In genomic region chr6:38443750-38444149, GRCh38 we compare ENCODE assay signal across 1 cellular context.
TF ChIP-seq lines count a peak whose summit lies in the region.

No MANE protein-coding gene starts in this region.

TF ChIP-seq in SK-N-SH treated with all-trans-retinoic acid at 6 μM for 48 hours, 23 proteins besides CTCF, POLR2A, EP300 and RAD21 (continued from another document):
- TF ChIP-seq CREB5 (CRISPR knock-in tag; IDR thresholded peaks at IDR 0.05; ENCODE audit: low read depth) (no peak), OSR1 (CRISPR knock-in tag; IDR thresholded peaks at IDR 0.05) (no peak), ARNTL (CRISPR knock-in tag; IDR thresholded peaks at IDR 0.05; ENCODE audit: borderline replicate concordance, low read depth) (no peak), ESRRG (CRISPR knock-in tag; IDR thresholded peaks at IDR 0.05) (no peak), BACH2 (CRISPR knock-in tag; IDR thresholded peaks at IDR 0.05; ENCODE audit: borderline replicate concordance) (no peak), POU6F1 (CRISPR knock-in tag; IDR thresholded peaks at IDR 0.05; ENCODE audit: borderline replicate concordance, low read depth) (no peak), ZFP30 (CRISPR knock-in tag; IDR thresholded peaks at IDR 0.05) (no peak), ZNF565 (CRISPR knock-in tag; conservative IDR thresholded peaks at IDR 0.05; ENCODE audit: low read depth) (no peak), TOX (CRISPR knock-in tag; IDR thresholded peaks at IDR 0.05; ENCODE audit: borderline replicate concordance) (no peak)
